8 cellular contexts compared by ENCODE assay signal in the genomic region with DNA sequence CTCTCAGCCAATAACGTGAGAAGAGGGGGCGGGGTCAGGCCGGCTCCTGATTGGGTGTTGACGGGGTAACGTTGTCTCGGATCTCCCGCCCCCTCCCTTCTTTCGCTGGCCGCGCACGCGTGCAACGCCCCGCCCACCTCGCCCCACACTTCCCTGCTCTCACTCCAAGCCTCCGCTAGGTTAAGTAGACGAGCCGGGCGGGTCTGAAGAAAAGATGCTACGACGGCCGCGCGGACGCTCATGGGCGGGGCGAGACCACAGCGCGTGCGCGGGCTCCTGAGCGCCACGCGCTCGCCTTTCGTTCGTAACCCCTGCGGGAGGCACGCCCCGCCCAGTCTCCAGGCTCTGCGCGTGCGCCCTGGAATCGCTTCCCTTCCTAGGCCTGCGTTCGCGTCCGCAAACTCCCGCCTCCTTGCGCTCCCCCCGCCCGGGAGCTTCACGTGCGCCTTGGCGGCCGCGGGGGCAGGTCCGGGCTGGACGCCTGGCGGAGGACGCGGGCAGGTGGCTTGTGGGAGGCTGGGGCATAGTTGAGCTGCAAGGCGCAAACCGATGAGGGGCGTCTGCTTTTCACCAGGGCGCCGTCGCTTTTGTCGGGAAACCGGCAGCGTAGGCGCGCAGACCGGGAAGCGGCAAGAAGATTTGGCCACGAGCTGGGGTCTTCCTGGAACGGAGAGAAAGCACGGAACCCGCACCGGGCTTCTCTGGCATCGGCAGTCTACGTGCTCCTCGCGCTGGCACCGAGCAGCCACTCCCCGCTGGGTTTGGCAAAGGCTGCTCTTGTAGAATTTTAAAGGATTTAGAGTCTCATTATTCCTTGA. TPM values are rescaled to one million over a fixed set of nuclear protein-coding genes. Genes with fewer than 3 reads are reported as not detected.
DNase-seq lines count a peak whose midpoint lies in the region; FAIRE-seq and TF ChIP-seq lines count a peak whose summit lies in the region.

No MANE protein-coding gene starts in this region.

- H3K4me3 ChIP-seq in GM06990 (replicated peaks; ENCODE audit: low read depth, low read length) (peak overlapping the region; percentile 95), HFF-Myc (replicated peaks; ENCODE audit: low read depth, low read length) (peak overlapping the region; percentile 72), SJSA1 (peak overlapping the region; percentile 65), neuronal stem cell (ENCODE audit: low read length in 2 of 2) (peak overlapping the region; percentile 85 to 90), subcutaneous abdominal adipose tissue (ENCODE audit: low read depth in 1 of 5, low read length in 5 of 5) (peak overlapping the region; percentile 76 to 91 (median 80))

- DNase-seq in GM06990 (ENCODE audit: extremely low read depth, insufficient read length) (peak; percentile 100), HFF-Myc (ENCODE audit: extremely low read depth, low read depth) (peak; percentile 94), MV-4-11 (lab: John Stamatoyannopoulos, UW) (peak; percentile 97), SJSA1 (ENCODE audit: low read depth in 1 of 2, low spot score in 2 of 2) (peak; percentile 99 to 100), frontal cortex (ENCODE audit: low spot score in 2 of 2) (peak; percentile 94 to 97), neuronal stem cell (ENCODE audit: low spot score) (peak; percentile 99)
- DNase-seq in activated naive CD4-positive, alpha-beta T cell treated with anti-CD3 and anti-CD28 coated beads for 36 hours = peak; percentile 100

- H2BK5ac ChIP-seq in neuronal stem cell (ENCODE audit: low read length) = peak overlapping the region; percentile 43

- no peak overlapping the region for H4K91ac ChIP-seq in neuronal stem cell (ENCODE audit: low read depth, low read length, poor library complexity)

- H3K9me3 Mint-ChIP-seq in activated naive CD4-positive, alpha-beta T cell treated with anti-CD3 and anti-CD28 coated beads for 36 hours = no peaks in the 10 kb centered on the region

- no peak for TF ChIP-seq CTCF in GM06990 (IDR thresholded peaks at IDR 0.05; ENCODE audit: insufficient read depth, low read length, poor library complexity, severe bottlenecking)
- TF ChIP-seq CTCF in HFF-Myc (IDR thresholded peaks at IDR 0.05; ENCODE audit: low read depth, low read length, missing control alignments) = peak; percentile 11

- peak overlapping the region; percentile 81 for H3K27ac ChIP-seq in SJSA1
- H3K27ac ChIP-seq in neuronal stem cell (replicated peaks; ENCODE audit: low read length) = peak overlapping the region; percentile 96
- H3K27ac ChIP-seq in subcutaneous abdominal adipose tissue (ENCODE audit: low read depth, low read length) = peak overlapping the region; percentile 91

- H3K27me3 Mint-ChIP-seq in activated naive CD4-positive, alpha-beta T cell treated with anti-CD3 and anti-CD28 coated beads for 36 hours (ENCODE audit: low read depth) = no peaks in the 10 kb centered on the region

- H3K9ac ChIP-seq in neuronal stem cell (ENCODE audit: low read depth, low read length, poor library complexity) = peak overlapping the region; percentile 61
- H3K9ac ChIP-seq in subcutaneous abdominal adipose tissue (ENCODE audit: low read length in 5 of 5) = peak overlapping the region; percentile 42 to 93 (median 78)

- CTCF ChIA-PET in activated naive CD4-positive, alpha-beta T cell treated with anti-CD3 and anti-CD28 coated beads for 36 hours (lab: Charles Lee) = interaction anchor here (1.1 kb wide), 1 partner anchor 12 kb away, joined by 3 read pairs; no protein-coding TSS in a partner anchor

- no peak overlapping the region for H2BK120ac ChIP-seq in neuronal stem cell (ENCODE audit: low read depth, low read length)

- H2AK5ac ChIP-seq in neuronal stem cell (ENCODE audit: low read depth, low read length) = no peak overlapping the region

- H3K14ac ChIP-seq in neuronal stem cell (ENCODE audit: low read length) = no peak overlapping the region

- peak overlapping the region; percentile 94 for H3K23ac ChIP-seq in neuronal stem cell (ENCODE audit: low read depth, low read length, poor library complexity)

- H3K27me3 ChIP-seq in GM06990 (replicated peaks; ENCODE audit: control insufficient read depth, insufficient read depth, low read length) (no peaks in the 10 kb centered on the region), SJSA1 (replicated peaks) (no peaks in the 10 kb centered on the region), neuronal stem cell (ENCODE audit: control insufficient read depth in 3 of 3, insufficient read depth in 3 of 3, low read depth in 1 of 3, low read length in 3 of 3) (no peaks in the 10 kb centered on the region), subcutaneous abdominal adipose tissue (ENCODE audit: control insufficient read depth in 5 of 5, insufficient read depth in 4 of 5, low read length in 5 of 5) (no peaks in the 10 kb centered on the region)

- H3K79me1 ChIP-seq in neuronal stem cell (ENCODE audit: low read depth, low read length) = peaks cover 2% of the 10 kb centered on the region

- peaks cover 9% of the 10 kb centered on the region for H3K36me3 Mint-ChIP-seq in activated naive CD4-positive, alpha-beta T cell treated with anti-CD3 and anti-CD28 coated beads for 36 hours (ENCODE audit: low read depth)

- H3K4me1 ChIP-seq in SJSA1 (replicated peaks) = peaks cover 13% of the 10 kb centered on the region
- peaks cover 0 to 2% of the 10 kb centered on the region in 2 donors for H3K4me1 ChIP-seq in neuronal stem cell (ENCODE audit: control insufficient read depth in 2 of 2, insufficient read depth in 1 of 2, low read depth in 1 of 2, low read length in 2 of 2)
- H3K4me1 ChIP-seq in subcutaneous abdominal adipose tissue (ENCODE audit: control insufficient read depth in 5 of 5, insufficient read depth in 5 of 5, low read length in 5 of 5) = peaks cover 0 to 40% (median 35%) of the 10 kb centered on the region in 5 donors

- H3K4me1 Mint-ChIP-seq in activated naive CD4-positive, alpha-beta T cell treated with anti-CD3 and anti-CD28 coated beads for 36 hours (ENCODE audit: low read depth) = peaks cover 27% of the 10 kb centered on the region

- peak overlapping the region; percentile 19 for H4K8ac ChIP-seq in neuronal stem cell (ENCODE audit: low read depth, low read length)

- H3K4me2 ChIP-seq in neuronal stem cell (ENCODE audit: insufficient read depth, low read length, poor library complexity, severe bottlenecking) = peak overlapping the region; percentile 55

- no peak for FAIRE-seq in frontal cortex (lab: Jason Lieb, UNC)

- H3K18ac ChIP-seq in neuronal stem cell (ENCODE audit: low read length) = peak overlapping the region; percentile 95

- H2AFZ ChIP-seq in neuronal stem cell (ENCODE audit: low read length) = peak overlapping the region; percentile 92

- WGBS in neuronal stem cell (ENCODE audit: extremely low coverage in 2 of 2, insufficient read length in 2 of 2, insufficient replicate concordance in 1 of 2), 2 donors = no CpG with 5 or more reads among the region's 86 CpGs

- H3K36me3 ChIP-seq in GM06990 (ENCODE audit: control insufficient read depth, insufficient read depth, low read length) (no peaks in the 10 kb centered on the region), SJSA1 (peaks cover 30% of the 10 kb centered on the region), neuronal stem cell (replicated peaks in 1 of 2; ENCODE audit: control insufficient read depth in 2 of 2, insufficient read depth in 2 of 2, low read length in 2 of 2) (peaks cover 0 to 24% of the 10 kb centered on the region in 2 donors), subcutaneous abdominal adipose tissue (ENCODE audit: control insufficient read depth in 5 of 5, insufficient read depth in 5 of 5, low read length in 5 of 5) (no peaks in the 10 kb centered on the region)

- no peak overlapping the region for H2BK15ac ChIP-seq in neuronal stem cell (ENCODE audit: low read length)

- intact Hi-C loops in activated naive CD4-positive, alpha-beta T cell treated with anti-CD3 and anti-CD28 coated beads for 36 hours (cut with micrococcal nuclease) = loop anchor here (1.0 to 5.0 kb wide), 13 partner anchors 97 to 805 kb away; a partner anchor contains a TSS

- H3K9me3 ChIP-seq in SJSA1 (replicated peaks) (no peaks in the 10 kb centered on the region), neuronal stem cell (replicated peaks in 1 of 2; ENCODE audit: control insufficient read depth in 2 of 2, insufficient read depth in 1 of 2, low read depth in 1 of 2, low read length in 2 of 2) (peaks cover 0 to 10% of the 10 kb centered on the region in 2 donors), subcutaneous abdominal adipose tissue (ENCODE audit: control insufficient read depth in 5 of 5, low read length in 5 of 5) (no peaks in the 10 kb centered on the region)

- H2BK12ac ChIP-seq in neuronal stem cell (ENCODE audit: low read length) = no peak overlapping the region

- no peak overlapping the region for H3K4ac ChIP-seq in neuronal stem cell (ENCODE audit: low read length)

- H3K4me3 Mint-ChIP-seq in activated naive CD4-positive, alpha-beta T cell treated with anti-CD3 and anti-CD28 coated beads for 36 hours = peak overlapping the region; percentile 76

- peak overlapping the region; percentile 92 for H3K27ac Mint-ChIP-seq in activated naive CD4-positive, alpha-beta T cell treated with anti-CD3 and anti-CD28 coated beads for 36 hours

RNA-seq across cellular contexts. Expression of a gene that starts 0.5 kb away (rescaled TPM):
- 18.1 and 36.5 TPM in 2 replicates for total RNA-seq in SJSA1 (2014; rRNA removed; shearing (Covaris generic))
- total RNA-seq in activated naive CD4-positive, alpha-beta T cell treated with anti-CD3 and anti-CD28 coated beads for 36 hours = 10 to 100 TPM; 19.2 to 22.0 TPM
- total RNA-seq in frontal cortex = 28.1 TPM
- polyA plus RNA-seq in neuronal stem cell (2013, experiment 1 of 2) = 62.3 TPM
- polyA plus RNA-seq in neuronal stem cell (2013, experiment 2 of 2) = 63.6 TPM

Comparison
In these comparisons a context has a peak if more than half of its experiments do, and no peak if none do; other contexts are left out.
1. Peak in every context shown above with its lines: DNase-seq, H3K4me3 ChIP-seq and H3K27ac ChIP-seq.